Comparison of ENCODE assay signal across 10 cellular contexts in the genomic region with DNA sequence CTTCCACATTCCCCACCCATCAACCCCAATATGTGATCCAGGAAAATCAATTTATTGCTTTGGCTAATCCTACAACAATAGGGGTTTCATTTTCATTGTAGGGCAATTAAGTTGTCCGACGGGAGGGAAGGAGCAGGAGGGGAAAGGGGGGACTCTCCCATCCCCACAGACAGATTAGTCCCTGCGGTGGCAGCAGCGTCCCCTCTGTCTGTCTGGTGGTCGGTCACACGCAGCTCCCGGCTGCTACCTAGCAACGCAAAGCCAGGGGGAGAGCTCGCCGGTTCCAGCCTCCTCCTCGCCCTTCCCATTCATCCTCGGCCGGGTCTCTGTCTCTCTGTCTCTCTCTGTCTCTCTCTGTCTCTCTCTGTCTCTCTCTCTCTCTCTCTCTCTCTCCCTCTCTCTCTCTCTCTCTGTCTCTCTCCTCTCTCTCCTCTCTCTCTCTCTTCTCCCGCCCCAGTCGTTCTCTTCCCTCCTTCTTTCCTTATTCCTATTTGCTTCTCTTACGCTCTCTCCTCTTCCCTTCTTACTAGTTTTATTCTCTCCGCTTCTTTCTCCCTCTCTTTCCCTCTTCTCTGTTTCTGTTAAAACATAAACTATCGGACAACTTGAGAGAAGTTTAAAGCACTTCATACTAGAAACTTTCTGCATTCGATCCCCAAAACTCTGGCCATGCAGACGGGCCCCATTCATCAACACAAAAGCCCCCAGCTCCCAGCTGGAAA. TPM values are rescaled to one million over a fixed set of nuclear protein-coding genes. Genes with fewer than 3 reads are reported as not detected.
DNase-seq lines count a peak whose midpoint lies in the region; ATAC-seq, FAIRE-seq and TF ChIP-seq lines count a peak whose summit lies in the region.
"Had no signal": no experiment of that assay in that cellular context is flagged by ENCODE, and none has a peak within 500 bp of the region (broad histone marks: within the 10 kb centered on the region; RNA-seq: fewer than 3 reads in every experiment).

No MANE protein-coding gene starts in this region.

- H3K18ac ChIP-seq in H1 (ENCODE audit: extremely low read depth, low read length), result no peak overlapping the region

- TF ChIP-seq EP300 in H1 (IDR thresholded peaks at IDR 0.05; ENCODE audit: borderline replicate concordance in 1 of 2, low read depth in 2 of 2, low read length in 2 of 2), result no peak

- H3K9me3 ChIP-seq in HUES64 (ENCODE audit: insufficient read depth, low read depth, low read length), result no peaks in the 10 kb centered on the region
- H3K9me3 ChIP-seq in H1 (ENCODE audit: insufficient read depth in 2 of 2, low read depth in 1 of 2, low read length in 1 of 2), result no peaks in the 10 kb centered on the region
- H3K9me3 ChIP-seq in neuron (ENCODE audit: low read length), result no peaks in the 10 kb centered on the region

- H3K79me1 ChIP-seq in H1 (ENCODE audit: low read depth, low read length), result no peaks in the 10 kb centered on the region

- POLR2A ChIA-PET in H1 (lab: Charles Lee; ENCODE audit: partially characterized antibody), result interaction anchor here (0.6 to 1.3 kb wide), 2 partner anchors 16 to 853 kb away, joined by 3 read pairs; no protein-coding TSS in a partner anchor

- ATAC-seq in HG03457 (IDR thresholded peaks at IDR 0.05; ENCODE audit: unreplicated experiment) (no peak), left colon (no peak)

- H3K23me2 ChIP-seq in H1 (ENCODE audit: low read depth, low read length), result peaks cover 35% of the 10 kb centered on the region

- H2BK120ac ChIP-seq in H1 (replicated peaks; ENCODE audit: low read depth, low read length), result no peak overlapping the region

- H3K27ac ChIP-seq in HUES64 (ENCODE audit: low read depth, low read length) (0 out of 2 replicates have a peak overlapping the region, but pooled peaks have one; percentile 11), H1 (ENCODE audit: low read depth, low read length) (no peak overlapping the region)
- H3K27ac ChIP-seq: RWPE1 had no signal

- peaks cover 63% of the 10 kb centered on the region for H3K27me3 ChIP-seq in HUES64 (ENCODE audit: insufficient read depth, low read length)
- H3K27me3 ChIP-seq in H1 (replicated peaks in 1 of 4; ENCODE audit: control insufficient read depth in 3 of 4, extremely low read depth in 1 of 4, insufficient read depth in 3 of 4, low read length in 3 of 4), result peaks cover 18 to 42% (median 37%) of the 10 kb centered on the region in 4 experiments
- no peaks in the 10 kb centered on the region for H3K27me3 ChIP-seq in neuron (ENCODE audit: insufficient read depth, low read length)

- no peak overlapping the region for H2BK12ac ChIP-seq in H1 (ENCODE audit: low read depth, low read length)

- TF ChIP-seq CTCF in AG09309 (IDR thresholded peaks at IDR 0.05; ENCODE audit: control insufficient read depth, insufficient read depth, low read depth, low read length, missing control alignments) (no peak), H1 (IDR thresholded peaks at IDR 0.05; ENCODE audit: control extremely low read depth in 1 of 3, insufficient read depth in 1 of 3, low read depth in 1 of 3, low read length in 3 of 3) (peak in 2 of 3 experiments; percentile 12; a peak in 2 of 4 replicates)

- no peak overlapping the region for H3K23ac ChIP-seq in H1 (ENCODE audit: insufficient read length)

- no peak overlapping the region for H3K56ac ChIP-seq in H1 (replicated peaks; ENCODE audit: insufficient read length, low read depth, low read length)

- H3K9ac ChIP-seq in HUES64 (ENCODE audit: low read depth, low read length) (peak overlapping the region; percentile 31; the same call in 1 of the 2 replicates), H1 (replicated peaks in 1 of 4; ENCODE audit: extremely low read depth in 1 of 4, low read depth in 3 of 4, low read length in 3 of 4) (peak overlapping the region in 1 of 4 experiments; percentile 15; a peak in 1 of 7 replicates)

- H3K14ac ChIP-seq in H1 (ENCODE audit: insufficient read length), result no peak overlapping the region

- H3K36me3 ChIP-seq in HUES64 (ENCODE audit: insufficient read depth, low read length), result no peaks in the 10 kb centered on the region
- H3K36me3 ChIP-seq in H1 (ENCODE audit: control insufficient read depth in 2 of 4, insufficient read depth in 4 of 4, low read length in 3 of 4), result no peaks in the 10 kb centered on the region
- H3K36me3 ChIP-seq in neuron (ENCODE audit: insufficient read depth, low read length), result peaks cover 16% of the 10 kb centered on the region

- H4K20me1 ChIP-seq in H1 (replicated peaks in 1 of 2; ENCODE audit: control insufficient read depth in 1 of 2, insufficient read depth in 2 of 2, low read length in 2 of 2), result peaks cover 0 to 4% of the 10 kb centered on the region in 2 experiments

- no peak overlapping the region for H2AK5ac ChIP-seq in H1 (ENCODE audit: low read depth, low read length)

- no peak overlapping the region for H4K8ac ChIP-seq in H1 (ENCODE audit: extremely low read depth, insufficient read depth, low read length)

- H4K91ac ChIP-seq in H1 (replicated peaks; ENCODE audit: insufficient read length, low read length), result no peak overlapping the region

- H3K4ac ChIP-seq in H1 (replicated peaks; ENCODE audit: insufficient read length, low read depth, low read length), result no peak overlapping the region

- peak overlapping the region; percentile 98 for H3K4me2 ChIP-seq in H1 (ENCODE audit: insufficient read depth in 1 of 2, low read depth in 2 of 2, low read length in 2 of 2)

- DNase-seq in AG09309 (ENCODE audit: low read depth), result no peak
- DNase-seq in H1 (ENCODE audit: low read depth in 1 of 2, low spot score in 2 of 2), result peak in 1 of 2 experiments; percentile 56
- DNase-seq in left colon, result no peak
- DNase-seq in 8988T, result no peak
- DNase-seq in NCI-H187 treated with DMSO at 0.1 percent for 48 hours (lab: John Stamatoyannopoulos, UW), result no peak
- DNase-seq: cerebellar nuclear complex had no signal

- peak overlapping the region; percentile 20; the same call in 1 of the 2 replicates for H2AFZ ChIP-seq in H1 (ENCODE audit: low read length)
- H2AFZ ChIP-seq in neuron (ENCODE audit: low read depth, low read length), result peak overlapping the region; percentile 65

- H3K4me1 ChIP-seq in HUES64 (ENCODE audit: insufficient read depth, low read length) (peaks cover 21% of the 10 kb centered on the region; the same call in 1 of the 2 replicates), H1 (replicated peaks in 1 of 4; ENCODE audit: control insufficient read depth in 3 of 4, insufficient read depth in 4 of 4, low read length in 3 of 4) (peaks cover 0 to 22% (median 13%) of the 10 kb centered on the region in 4 experiments; a peak in 6 of 7 replicates), neuron (ENCODE audit: insufficient read depth, low read length) (peaks cover 39% of the 10 kb centered on the region)

- 2% methylated on average over 20 of the region's 20 CpGs for WGBS in HUES64
- 5% methylated on average over 18 of the region's 20 CpGs; no CpG with 5 or more reads in 1 of the 2 experiments for WGBS in H1 (ENCODE audit: extremely low coverage in 1 of 2, insufficient coverage in 1 of 2, insufficient read length in 1 of 2, insufficient replicate concordance in 2 of 2, low coverage in 1 of 2, low lambda C conversion rate in 2 of 2, missing lambda C conversion rate in 1 of 2), 2 experiments

- H2BK20ac ChIP-seq in H1 (ENCODE audit: low read length), result no peak overlapping the region

- H4K5ac ChIP-seq in H1 (ENCODE audit: insufficient read length, low read depth, low read length), result no peak overlapping the region

- peak in 1 of 2 experiments; percentile 7; a peak in 1 of 4 replicates for TF ChIP-seq RAD21 in H1 (IDR thresholded peaks at IDR 0.05 in 1 of 2, conservative IDR thresholded peaks at IDR 0.05 in 1 of 2; ENCODE audit: low read depth in 2 of 2, low read length in 2 of 2)

- peak overlapping the region; percentile 11; the same call in 1 of the 2 replicates for H3K4me3 ChIP-seq in AG09309 (ENCODE audit: control insufficient read depth, low read depth, low read length)
- H3K4me3 ChIP-seq in HUES64 (ENCODE audit: low read length), result peak overlapping the region; percentile 56
- peak overlapping the region; percentile 42 to 73 (median 64) for H3K4me3 ChIP-seq in H1 (ENCODE audit: extremely low read depth in 1 of 4, insufficient read depth in 2 of 4, low read depth in 3 of 4, low read length in 4 of 4)
- H3K4me3 ChIP-seq in neuron (ENCODE audit: low read length), result peak overlapping the region; percentile 97

- TF ChIP-seq POLR2A in H1 (IDR thresholded peaks at IDR 0.05; ENCODE audit: control extremely low read depth in 1 of 2, low read depth in 2 of 2, low read length in 2 of 2), result no peak

- no peaks in the 10 kb centered on the region for H3K79me2 ChIP-seq in H1 (ENCODE audit: control insufficient read depth in 1 of 2, insufficient read depth in 2 of 2, low read length in 2 of 2)

- no peak overlapping the region for H2BK5ac ChIP-seq in H1 (ENCODE audit: low read depth, low read length)

- CTCF ChIA-PET in H1 (lab: Charles Lee; ENCODE audit: partially characterized antibody), result interaction anchor here (1.1 to 1.6 kb wide), 3 partner anchors 18 to 250 kb away, joined by 3 to 4 read pairs (median 4); no protein-coding TSS in a partner anchor

- H2BK15ac ChIP-seq in H1 (ENCODE audit: low read length), result no peak overlapping the region

- FAIRE-seq in H1 (lab: Jason Lieb, UNC), result no peak

- intact Hi-C loops in left colon (cut with DNase I, micrococcal nuclease), result no loop called here

TF ChIP-seq in H1, 55 proteins besides CTCF, POLR2A, EP300 and RAD21:
- TF ChIP-seq RBBP5 (IDR thresholded peaks at IDR 0.05; ENCODE audit: borderline replicate concordance, low read depth, low read length), result 0 out of 2 replicates have a peak, but pooled peaks have one; percentile 36
- peak; percentile 34 for TF ChIP-seq ASH2L (IDR thresholded peaks at IDR 0.05; ENCODE audit: low read length)
- no peak for TF ChIP-seq CREB1 (IDR thresholded peaks at IDR 0.05)
- TF ChIP-seq EZH2 (IDR thresholded peaks at IDR 0.05; ENCODE audit: low read depth, low read length, severe bottlenecking), result peak; percentile 18
- TF ChIP-seq BACH1 (IDR thresholded peaks at IDR 0.05; ENCODE audit: low read length), result no peak
TF ChIP-seq in H1: peak in this region for 3.

RNA-seq across cellular contexts. Expression of a gene that starts 1.2 kb away (rescaled TPM):
- polyA plus RNA-seq in HUES64 (2013, experiment 1 of 2), result 3.7 TPM
- polyA plus RNA-seq in HUES64 (2013, experiment 2 of 2), result 8.4 TPM
- total RNA-seq in H1 (2021; fragmentation: NEBNext Ultra II Directional; extraction: Animal tissue kit (Norgen Biotek cat#: 25700)), result 2.4 and 2.9 TPM in 2 replicates
- polyA plus RNA-seq in H1 (2011; rRNA removed), result 2.0 and 2.5 TPM in 2 replicates
- polyA plus RNA-seq in H1 (2011; cell fraction: cytosol; rRNA removed), result 2.8 TPM
- 7.1 TPM for polyA plus RNA-seq in H1 (2011; cell fraction: nucleus; rRNA removed)
- 1.7 to 2.5 TPM (median 2.2 TPM) in 4 replicates for polyA plus RNA-seq in H1 (2012, experiment 1 of 2)
- 0.07 TPM for polyA plus RNA-seq in H1 (2012, experiment 2 of 2)
- 0.65 TPM for polyA plus RNA-seq in H1 (2013, experiment 1 of 2)
- 0.53 TPM for polyA plus RNA-seq in H1 (2013, experiment 2 of 2)
- 9.5 and 12.6 TPM in 2 replicates for polyA minus RNA-seq in H1 (2011; rRNA and poly(A)+ RNA removed)
- polyA minus RNA-seq in H1 (2011; cell fraction: cytosol; rRNA and poly(A)+ RNA removed), result 5.4 TPM
- 11.8 TPM for polyA minus RNA-seq in H1 (2011; cell fraction: nucleus; rRNA and poly(A)+ RNA removed)
- total RNA-seq in left colon, result not detected

Comparison
In these comparisons a context has a peak if more than half of its experiments do, and no peak if none do; other contexts are left out.
1. H3K4me3 ChIP-seq: peak in every context shown above with its lines; median percentile 97 in neuron; 64 in H1; 56 in HUES64; 11 in AG09309.